In genomic region chr2:177818412-177818811, GRCh38 we compare ENCODE assay signal across 31 cellular contexts.
"Had no signal": no experiment of that assay in that cellular context is flagged by ENCODE, and none has a peak within 500 bp of the region (broad histone marks: within the 10 kb centered on the region; RNA-seq: fewer than 3 reads in every experiment).

No MANE protein-coding gene starts in this region.

- H3K9me3 ChIP-seq: ovary, psoas muscle, spleen, suprapubic skin, testis, tibial artery, transverse colon, upper lobe of right lung, uterus had no signal

- H3K9ac ChIP-seq: neural progenitor cell, parathyroid adenoma had no signal

- DNase-seq: natural killer cell; occipital lobe; ovary; posterior cingulate gyrus; psoas muscle; right cardiac atrium; spleen; stimulated activated CD4-positive, alpha-beta T cell treated with anti-CD3 and anti-CD28 coated beads, Interleukin-12 subunit alpha, Interleukin-12 subunit beta, amount 100 ng/mL, for 4 hours; stimulated activated CD4-positive, alpha-beta T cell treated with anti-CD3 and anti-CD28 coated beads, Interleukin-1b, Interleukin-23, amount 100 ng/mL, for 48 hours; stimulated activated CD4-positive, alpha-beta T cell treated with anti-CD3 and anti-CD28 coated beads, Interleukin-4, amount 100 ng/mL, for 1 hour; stimulated activated CD4-positive, alpha-beta T cell treated with anti-CD3 and anti-CD28 coated beads, Interleukin-4, amount 100 ng/mL, for 4 hours; stimulated activated CD8-positive, alpha-beta memory T cell treated with anti-CD3 and anti-CD28 coated beads, Interleukin-4, amount 100 ng/mL, for 48 hours; stimulated activated naive CD4-positive, alpha-beta T cell; stimulated activated naive CD8-positive, alpha-beta T cell treated with anti-CD3 and anti-CD28 coated beads, Interleukin-15, amount 100 ng/mL, for 72 hours; stimulated activated naive CD8-positive, alpha-beta T cell treated with anti-CD3 and anti-CD28 coated beads, Interleukin-15, Interleukin-2, amounts not matched to agents 100 U/mL and 50 U/mL, for 24 hours; substantia nigra; testis; tibial artery; transverse colon; upper lobe of right lung; uterus had no signal

- H3K9me3 Mint-ChIP-seq: natural killer cell; nephron; stimulated activated memory B cell treated with anti-CD40 and anti-IgM and Interleukin-4, amounts not matched to agents 10 μg/mL and 1 μg/mL and 100 μg/mL, for 72 hours; stimulated activated naive CD8-positive, alpha-beta T cell treated with anti-CD3 and anti-CD28 coated beads, Interleukin-15, amount 100 ng/mL, for 72 hours; type B pancreatic cell had no signal

- H2AFZ ChIP-seq: neural progenitor cell, parathyroid adenoma had no signal

- H3K4me3 Mint-ChIP-seq: natural killer cell; nephron; neural progenitor cell; stimulated activated memory B cell treated with anti-CD40 and anti-IgM and Interleukin-4, amounts not matched to agents 10 μg/mL and 1 μg/mL and 100 μg/mL, for 72 hours; stimulated activated naive CD8-positive, alpha-beta T cell treated with anti-CD3 and anti-CD28 coated beads, Interleukin-15, amount 100 ng/mL, for 72 hours; type B pancreatic cell had no signal

- H3K4me1 Mint-ChIP-seq: natural killer cell; nephron; neural progenitor cell; stimulated activated memory B cell treated with anti-CD40 and anti-IgM and Interleukin-4, amounts not matched to agents 10 μg/mL and 1 μg/mL and 100 μg/mL, for 72 hours; stimulated activated naive CD8-positive, alpha-beta T cell treated with anti-CD3 and anti-CD28 coated beads, Interleukin-15, amount 100 ng/mL, for 72 hours had no signal

- H3K36me3 Mint-ChIP-seq: natural killer cell; neural progenitor cell; stimulated activated memory B cell treated with anti-CD40 and anti-IgM and Interleukin-4, amounts not matched to agents 10 μg/mL and 1 μg/mL and 100 μg/mL, for 72 hours; type B pancreatic cell had no signal

- H3K27ac ChIP-seq: neural progenitor cell, ovary, parathyroid adenoma, psoas muscle, skin epidermis, spleen, suprapubic skin, testis, tibial artery, transverse colon, upper lobe of right lung, uterus had no signal

- H3K27me3 ChIP-seq: ovary, spleen, suprapubic skin, testis, tibial artery, transverse colon, upper lobe of right lung, uterus had no signal

- H3K79me2 ChIP-seq: parathyroid adenoma had no signal

- H3K27me3 Mint-ChIP-seq: progenitor cell of endocrine pancreas; stimulated activated naive CD8-positive, alpha-beta T cell treated with anti-CD3 and anti-CD28 coated beads, Interleukin-15, amount 100 ng/mL, for 72 hours had no signal

- H3K27ac Mint-ChIP-seq: natural killer cell; nephron; neural progenitor cell; progenitor cell of endocrine pancreas; stimulated activated memory B cell treated with anti-CD40 and anti-IgM and Interleukin-4, amounts not matched to agents 10 μg/mL and 1 μg/mL and 100 μg/mL, for 72 hours; stimulated activated naive CD8-positive, alpha-beta T cell treated with anti-CD3 and anti-CD28 coated beads, Interleukin-15, amount 100 ng/mL, for 72 hours; type B pancreatic cell had no signal

- H3K36me3 ChIP-seq: neural progenitor cell, ovary, spleen, suprapubic skin, tibial artery, transverse colon, upper lobe of right lung, uterus had no signal

- H3K4me3 ChIP-seq: neural progenitor cell, ovary, psoas muscle, skin epidermis, smooth muscle cell, spleen, suprapubic skin, testis, tibial artery, transverse colon, upper lobe of right lung, uterus had no signal

- H3K4me2 ChIP-seq: neural progenitor cell, smooth muscle cell had no signal

- ATAC-seq: natural killer cell; psoas muscle; right cardiac atrium; sciatic nerve; stimulated activated memory B cell treated with anti-CD40 and anti-IgM and Interleukin-4, amounts not matched to agents 10 μg/mL and 1 μg/mL and 100 μg/mL, for 72 hours; stimulated activated naive CD8-positive, alpha-beta T cell treated with anti-CD3 and anti-CD28 coated beads, Interleukin-15, amount 100 ng/mL, for 72 hours; stimulated activated naive CD8-positive, alpha-beta T cell treated with anti-CD3 and anti-CD28 coated beads, Interleukin-15, Interleukin-2, amounts not matched to agents 100 U/mL and 50 U/mL, for 24 hours; upper lobe of right lung had no signal

- H3K4me1 ChIP-seq: neural progenitor cell, parathyroid adenoma, psoas muscle, spleen, suprapubic skin, testis, tibial artery, transverse colon, upper lobe of right lung, uterus had no signal
